Comparison of ENCODE assay signal across 8 cellular contexts in the genomic region with DNA sequence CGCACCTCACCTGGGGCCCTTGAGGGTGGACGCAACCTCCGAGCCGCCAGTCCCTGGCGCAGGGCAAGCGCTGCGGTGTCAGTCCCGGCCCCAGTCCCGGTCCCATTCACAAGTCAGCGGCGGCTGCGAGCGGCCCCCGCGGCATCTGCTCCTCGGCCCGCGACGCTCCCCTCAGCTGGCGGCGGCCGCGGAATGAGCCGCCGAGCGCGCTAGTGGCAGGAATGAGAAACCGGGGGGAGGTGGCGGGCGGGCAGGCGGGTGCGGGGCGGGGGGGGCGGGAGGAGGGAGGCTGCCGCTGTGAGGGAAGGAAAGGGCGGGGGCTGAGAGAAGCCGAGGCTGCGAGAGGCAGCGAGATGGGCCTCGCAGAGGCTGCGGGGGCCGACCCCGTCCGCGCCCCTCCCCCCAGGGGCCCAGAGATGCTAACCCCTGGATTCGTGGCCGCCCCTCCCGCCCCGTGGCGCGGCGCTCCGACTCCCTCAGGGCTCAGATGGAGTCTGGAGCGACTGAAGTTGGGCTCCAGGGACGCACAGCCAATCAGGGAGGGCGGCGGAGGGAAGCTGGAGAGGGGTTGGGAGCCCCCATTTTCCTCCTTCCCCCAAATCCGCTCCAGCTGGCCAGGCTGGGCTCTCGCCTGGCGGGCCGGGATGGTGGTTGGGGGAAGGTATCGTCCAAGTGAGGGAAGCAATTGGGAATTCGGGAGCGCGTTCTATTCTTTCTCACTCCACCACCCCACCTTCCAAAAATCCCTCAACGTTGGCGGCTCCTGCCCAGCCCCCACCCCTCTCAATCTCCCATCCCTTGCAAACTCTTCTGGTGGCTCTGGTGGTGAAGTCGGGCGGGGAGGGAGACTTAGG. TPM values are rescaled to one million over a fixed set of nuclear protein-coding genes. Genes with fewer than 3 reads are reported as not detected.
DNase-seq lines count a peak whose midpoint lies in the region; TF ChIP-seq lines count a peak whose summit lies in the region.

A gene with protein sequence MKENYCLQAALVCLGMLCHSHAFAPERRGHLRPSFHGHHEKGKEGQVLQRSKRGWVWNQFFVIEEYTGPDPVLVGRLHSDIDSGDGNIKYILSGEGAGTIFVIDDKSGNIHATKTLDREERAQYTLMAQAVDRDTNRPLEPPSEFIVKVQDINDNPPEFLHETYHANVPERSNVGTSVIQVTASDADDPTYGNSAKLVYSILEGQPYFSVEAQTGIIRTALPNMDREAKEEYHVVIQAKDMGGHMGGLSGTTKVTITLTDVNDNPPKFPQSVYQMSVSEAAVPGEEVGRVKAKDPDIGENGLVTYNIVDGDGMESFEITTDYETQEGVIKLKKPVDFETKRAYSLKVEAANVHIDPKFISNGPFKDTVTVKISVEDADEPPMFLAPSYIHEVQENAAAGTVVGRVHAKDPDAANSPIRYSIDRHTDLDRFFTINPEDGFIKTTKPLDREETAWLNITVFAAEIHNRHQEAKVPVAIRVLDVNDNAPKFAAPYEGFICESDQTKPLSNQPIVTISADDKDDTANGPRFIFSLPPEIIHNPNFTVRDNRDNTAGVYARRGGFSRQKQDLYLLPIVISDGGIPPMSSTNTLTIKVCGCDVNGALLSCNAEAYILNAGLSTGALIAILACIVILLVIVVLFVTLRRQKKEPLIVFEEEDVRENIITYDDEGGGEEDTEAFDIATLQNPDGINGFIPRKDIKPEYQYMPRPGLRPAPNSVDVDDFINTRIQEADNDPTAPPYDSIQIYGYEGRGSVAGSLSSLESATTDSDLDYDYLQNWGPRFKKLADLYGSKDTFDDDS (minus strand): TSS at position 194 of the 854 bp plus-strand sequence. CDS start 117,194 bp downstream, outside the sequence.

- no peak within 1 kb of the TSS for H3K27ac ChIP-seq in OCI-LY7 (ENCODE audit: low read depth, low read length, poor library complexity, severe bottlenecking)

- DNase-seq in Ammon's horn (ENCODE audit: low spot score), result peak; percentile 68
- peak; percentile 79 for DNase-seq in SK-N-DZ (ENCODE audit: low spot score)
- no peak for DNase-seq in glomerular endothelial cell (ENCODE audit: extremely low read depth, low read depth, low spot score)
- DNase-seq in nucleus accumbens (lab: John Stamatoyannopoulos, UW), result peak in 46 of 56 donors; percentile 33 to 86 (median 70)
- no peak for DNase-seq in OCI-LY7 (ENCODE audit: low spot score)
- no peak for DNase-seq in SW 1271 (lab: John Stamatoyannopoulos, UW)
- DNase-seq in ACHN, result no peak
- no peak for DNase-seq in activated T-cell treated with anti-CD3 and anti-CD28 coated beads for 4 hours

- CTCF ChIA-PET in OCI-LY7 (lab: Charles Lee; ENCODE audit: unreplicated experiment), result no interaction called here

- no peaks in the 10 kb centered on the region for H3K9me3 ChIP-seq in OCI-LY7 (ENCODE audit: low read length)

- POLR2A ChIA-PET in OCI-LY7 (lab: Charles Lee), result no interaction called here

- no peak for TF ChIP-seq CTCF in OCI-LY7 (conservative IDR thresholded peaks at IDR 0.05; ENCODE audit: low read length)

- H3K9me2 ChIP-seq in OCI-LY7 (ENCODE audit: insufficient read depth, low read length), result no peaks in the 10 kb centered on the region

- no peaks in the 10 kb centered on the region for H4K20me1 ChIP-seq in OCI-LY7 (ENCODE audit: insufficient read depth, low read length)

- no TSS peak for BruUV-seq in OCI-LY7 (replicated peaks; lab: Mats Ljungman, UMichigan)

- H3K36me3 ChIP-seq in OCI-LY7 (ENCODE audit: insufficient read depth, low read length), result no peaks in the 10 kb centered on the region

- H3K4me3 ChIP-seq in OCI-LY7 (ENCODE audit: low read depth, low read length, poor library complexity, severe bottlenecking), result no peak within 1 kb of the TSS

- in situ Hi-C loops in ACHN (cut with HindIII; ENCODE audit: low pct_ligation_motif_present, low pct_unique_long_range_greater_than_20kb, low sequenced_read_pairs), result no loop called here

- peaks cover 9% of the 10 kb centered on the region for H3K4me1 ChIP-seq in OCI-LY7 (ENCODE audit: insufficient read depth, low read length, poor library complexity, severe bottlenecking)

- no peak within 1 kb of the TSS for H3K4me2 ChIP-seq in OCI-LY7 (ENCODE audit: low read length)

- no peaks in the 10 kb centered on the region for H3K79me2 ChIP-seq in OCI-LY7 (ENCODE audit: insufficient read depth, low read depth, low read length)

- no peak within 1 kb of the TSS for H2AFZ ChIP-seq in OCI-LY7 (ENCODE audit: low read length)

- intact Hi-C loops in OCI-LY7 (cut with micrococcal nuclease; ENCODE audit: unreplicated experiment), result no loop called here

RNA-seq across cellular contexts. Expression of the gene that starts here (rescaled TPM):
- polyA plus RNA-seq in SK-N-DZ (2014; cell fraction: cytosol; rRNA removed), result 71.7 and 126 TPM in 2 replicates
- polyA plus RNA-seq in SK-N-DZ (2014; cell fraction: nucleus; rRNA removed), result 43.4 and 75.2 TPM in 2 replicates
- total RNA-seq in glomerular endothelial cell, result 43.8 and 99.6 TPM in 2 replicates
- total RNA-seq in OCI-LY7 (2014; rRNA removed; shearing (Covaris generic)), result not detected in 2 replicates
- not detected in 2 replicates for total RNA-seq in OCI-LY7 (2022)

Comparison
In these comparisons a context has a peak if more than half of its experiments do, and no peak if none do; other contexts are left out.
1. RNA of the gene that starts here (total RNA-seq): 43.8 to 99.6 TPM in glomerular endothelial cell; not detected in OCI-LY7; every median in the first group is over 10 times any median in the second.
2. DNase-seq: peak in Ammon's horn (single experiment), SK-N-DZ (single experiment) and nucleus accumbens (46 of 56); none in glomerular endothelial cell (single experiment), OCI-LY7 (single experiment), SW 1271 (0 of 2), ACHN (single experiment) and activated T-cell treated with anti-CD3 and anti-CD28 coated beads for 4 hours (single experiment).